Comparison of ENCODE assay signal across 8 cellular contexts in genomic region chr17:8470447-8471047, GRCh38. TPM values are rescaled to one million over a fixed set of nuclear protein-coding genes. Genes with fewer than 3 reads are reported as not detected.
DNase-seq lines count a peak whose midpoint lies in the region; ATAC-seq, FAIRE-seq and TF ChIP-seq lines count a peak whose summit lies in the region.

No MANE protein-coding gene starts in this region.

- no peaks in the 10 kb centered on the region for H3K9me2 ChIP-seq in PC-3 (replicated peaks; ENCODE audit: low read length)

- H3K27me3 Mint-ChIP-seq in activated naive CD8-positive, alpha-beta T cell treated with anti-CD3 and anti-CD28 coated beads for 36 hours, result no peaks in the 10 kb centered on the region
- no peaks in the 10 kb centered on the region for H3K27me3 Mint-ChIP-seq in activated naive CD8-positive, alpha-beta T cell treated with anti-CD3 and anti-CD28 coated beads, Interleukin-2, amount 50 U/mL, for 24 hours

- no peak for TF ChIP-seq POLR2A in right lobe of liver (IDR thresholded peaks at IDR 0.05)

- H3K36me3 Mint-ChIP-seq in activated naive CD8-positive, alpha-beta T cell treated with anti-CD3 and anti-CD28 coated beads for 36 hours, result peaks cover 11% of the 10 kb centered on the region
- peaks cover 26% of the 10 kb centered on the region for H3K36me3 Mint-ChIP-seq in activated naive CD8-positive, alpha-beta T cell treated with anti-CD3 and anti-CD28 coated beads, Interleukin-2, amount 50 U/mL, for 24 hours (ENCODE audit: low read depth)

- H3K9me3 ChIP-seq in right lobe of liver (no peaks in the 10 kb centered on the region), PC-3 (ENCODE audit: low read length) (no peaks in the 10 kb centered on the region)

- no peak for ATAC-seq in activated naive CD8-positive, alpha-beta T cell treated with anti-CD3 and anti-CD28 coated beads, Interleukin-2, amount 50 U/mL, for 24 hours
- ATAC-seq in right lobe of liver (peak; percentile 36 to 68 (median 49)), PC-3 (no peak)

- WGBS in right lobe of liver (ENCODE audit: insufficient coverage, low coverage, low lambda C conversion rate, missing lambda C conversion rate), result 20% methylated on average over 8 of the region's 20 CpGs

- POLR2A ChIA-PET in PC-3 (lab: Charles Lee; ENCODE audit: unreplicated experiment), result no interaction called here

- H3K27me3 ChIP-seq in right lobe of liver, result no peaks in the 10 kb centered on the region
- no peaks in the 10 kb centered on the region for H3K27me3 ChIP-seq in PC-3 (ENCODE audit: low read length)

- H3K4me1 ChIP-seq in right lobe of liver (peaks cover 0 to 12% (median 5%) of the 10 kb centered on the region in 4 donors), PC-3 (ENCODE audit: insufficient read depth, low read length) (peaks cover 7% of the 10 kb centered on the region; the same call in 1 of the 2 replicates)

- peak overlapping the region; percentile 38 for H3K27ac Mint-ChIP-seq in activated naive CD8-positive, alpha-beta T cell treated with anti-CD3 and anti-CD28 coated beads for 36 hours
- no peak overlapping the region for H3K27ac Mint-ChIP-seq in activated naive CD8-positive, alpha-beta T cell treated with anti-CD3 and anti-CD28 coated beads, Interleukin-2, amount 50 U/mL, for 24 hours

- intact Hi-C loops in right lobe of liver (cut with DNase I) (loop anchor here in 1 of 2 donors (10.0 kb wide), 2 partner anchors 56 to 274 kb away; partner anchors contain the start of gene CCDC42), PC-3 (cut with micrococcal nuclease) (no loop called here)

- H3K4me3 ChIP-seq in epithelial cell of proximal tubule (ENCODE audit: low read depth, low read length), result no peak overlapping the region
- no peak overlapping the region for H3K4me3 ChIP-seq in right lobe of liver
- no peak overlapping the region for H3K4me3 ChIP-seq in PC-3 (ENCODE audit: low read length)

- no TSS peak for BruUV-seq in PC-3 (replicated peaks; lab: Mats Ljungman, UMichigan)

- peak overlapping the region in 2 of 3 donors; percentile 39 to 80 for H3K27ac ChIP-seq in right lobe of liver
- H3K27ac ChIP-seq in PC-3 (ENCODE audit: low read length), result no peak overlapping the region

- H3F3A ChIP-seq in PC-3 (ENCODE audit: low read length, unreplicated experiment), result no peaks in the 10 kb centered on the region

- TF ChIP-seq CTCF in epithelial cell of proximal tubule (conservative IDR thresholded peaks at IDR 0.05; ENCODE audit: low read depth, low read length) (no peak), right lobe of liver (IDR thresholded peaks at IDR 0.05) (no peak), PC-3 (conservative IDR thresholded peaks at IDR 0.05; ENCODE audit: low read depth, low read length) (no peak)

- no peaks in the 10 kb centered on the region for H3K9me3 Mint-ChIP-seq in activated naive CD8-positive, alpha-beta T cell treated with anti-CD3 and anti-CD28 coated beads for 36 hours
- no peaks in the 10 kb centered on the region for H3K9me3 Mint-ChIP-seq in activated naive CD8-positive, alpha-beta T cell treated with anti-CD3 and anti-CD28 coated beads, Interleukin-2, amount 50 U/mL, for 24 hours

- peaks cover 2 to 52% (median 20%) of the 10 kb centered on the region in 4 donors for H3K36me3 ChIP-seq in right lobe of liver
- peaks cover 6% of the 10 kb centered on the region; the same call in 1 of the 2 replicates for H3K36me3 ChIP-seq in PC-3 (ENCODE audit: low read depth, low read length)

- DNase-seq in activated naive CD8-positive, alpha-beta T cell treated with anti-CD3 and anti-CD28 coated beads for 36 hours, result no peak
- no peak for DNase-seq in activated naive CD8-positive, alpha-beta T cell treated with anti-CD3 and anti-CD28 coated beads, Interleukin-2, amount 50 U/mL, for 24 hours
- DNase-seq in epithelial cell of proximal tubule (ENCODE audit: low read depth) (peak; percentile 18), right lobe of liver (peak; percentile 61 to 85 (median 83)), PC-3 (no peak), putamen (ENCODE audit: low spot score) (no peak), RCC 7860 (ENCODE audit: low spot score) (no peak)
- no peak for DNase-seq in stimulated activated CD4-positive, alpha-beta T cell treated with anti-CD3 and anti-CD28 coated beads, Interleukin-4, amount 100 ng/mL, for 4 hours

- FAIRE-seq in RCC 7860 (lab: Jason Lieb, UNC), result no peak

- no peak overlapping the region for H3K4me2 ChIP-seq in PC-3 (ENCODE audit: low read length)

- no peak overlapping the region for H3K9ac ChIP-seq in PC-3 (ENCODE audit: low read length)

- no peaks in the 10 kb centered on the region for H3K79me2 ChIP-seq in PC-3 (ENCODE audit: low read length)

- H2AFZ ChIP-seq in PC-3 (ENCODE audit: low read length), result no peak overlapping the region

- CTCF ChIA-PET in PC-3 (lab: Charles Lee), result no interaction called here

- no peak overlapping the region for H3K4me3 Mint-ChIP-seq in activated naive CD8-positive, alpha-beta T cell treated with anti-CD3 and anti-CD28 coated beads for 36 hours
- H3K4me3 Mint-ChIP-seq in activated naive CD8-positive, alpha-beta T cell treated with anti-CD3 and anti-CD28 coated beads, Interleukin-2, amount 50 U/mL, for 24 hours, result no peak overlapping the region

- H3K4me1 Mint-ChIP-seq in activated naive CD8-positive, alpha-beta T cell treated with anti-CD3 and anti-CD28 coated beads for 36 hours, result no peaks in the 10 kb centered on the region
- no peaks in the 10 kb centered on the region for H3K4me1 Mint-ChIP-seq in activated naive CD8-positive, alpha-beta T cell treated with anti-CD3 and anti-CD28 coated beads, Interleukin-2, amount 50 U/mL, for 24 hours

- H4K20me1 ChIP-seq in PC-3 (ENCODE audit: low read length), result no peaks in the 10 kb centered on the region

RNA-seq across cellular contexts. Expression of gene NDEL1, which starts 34.9 kb away (rescaled TPM):
- 10 to 100 TPM; 37.5 to 47.8 TPM for total RNA-seq in activated naive CD8-positive, alpha-beta T cell treated with anti-CD3 and anti-CD28 coated beads for 36 hours
- total RNA-seq in epithelial cell of proximal tubule (27.3 and 33.4 TPM in 2 replicates), right lobe of liver (10 to 100 TPM; 22.2 to 34.9 (median 28.4) TPM), PC-3 (2014; rRNA removed) (32.7 and 46.7 TPM in 2 replicates)

Comparison
In these comparisons a context has a peak if more than half of its experiments do, and no peak if none do; other contexts are left out.
1. DNase-seq: peak in epithelial cell of proximal tubule (single experiment) and right lobe of liver (3 of 3); none in activated naive CD8-positive, alpha-beta T cell treated with anti-CD3 and anti-CD28 coated beads for 36 hours (single experiment), activated naive CD8-positive, alpha-beta T cell treated with anti-CD3 and anti-CD28 coated beads, Interleukin-2, amount 50 U/mL, for 24 hours (single experiment), PC-3 (single experiment), putamen (single experiment), RCC 7860 (single experiment) and stimulated activated CD4-positive, alpha-beta T cell treated with anti-CD3 and anti-CD28 coated beads, Interleukin-4, amount 100 ng/mL, for 4 hours (0 of 2).
2. ATAC-seq: peak in right lobe of liver (4 of 4); none in activated naive CD8-positive, alpha-beta T cell treated with anti-CD3 and anti-CD28 coated beads, Interleukin-2, amount 50 U/mL, for 24 hours (single experiment) and PC-3 (single experiment).